ENCODE assay signal across 9 cellular contexts in genomic region chr22:37804502-37804885, GRCh38. TPM values are rescaled to one million over a fixed set of nuclear protein-coding genes. Genes with fewer than 3 reads are reported as not detected.
DNase-seq lines count a peak whose midpoint lies in the region; ATAC-seq and TF ChIP-seq lines count a peak whose summit lies in the region.
"Had no signal": no experiment of that assay in that cellular context is flagged by ENCODE, and none has a peak within 500 bp of the region (broad histone marks: within the 10 kb centered on the region; RNA-seq: fewer than 3 reads in every experiment).

No MANE protein-coding gene starts in this region.

- no peak for ATAC-seq in left cardiac atrium
- ATAC-seq in aorta (ENCODE audit: low FRiP score) = no peak
- no peak for ATAC-seq in GM18868 (IDR thresholded peaks at IDR 0.05; ENCODE audit: unreplicated experiment)

- no peaks in the 10 kb centered on the region for H3K36me3 Mint-ChIP-seq in brain

- intact Hi-C loops in left ventricle myocardium inferior (cut with micrococcal nuclease) (no loop called here), left cardiac atrium (cut with DNase I) (no loop called here), aorta (cut with DNase I) (no loop called here)

- H3K27ac Mint-ChIP-seq in brain = peak overlapping the region in 4 of 5 experiments; percentile 88 to 98 (median 92)

- peaks cover 59% of the 10 kb centered on the region for H3K4me1 Mint-ChIP-seq in brain

- 1 to 3% methylated on average over 18 to 21 of the region's 27 CpGs for WGBS in mesodermal cell (ENCODE audit: insufficient coverage in 2 of 2), 2 experiments
- WGBS in aorta, 2 donors = 1 to 3% methylated on average over 9 to 27 of the region's 27 CpGs

- peak overlapping the region; percentile 79 for H3K4me3 ChIP-seq in left ventricle myocardium inferior
- peak overlapping the region; percentile 65 for H3K4me3 ChIP-seq in mesodermal cell (ENCODE audit: extremely low read depth, insufficient read depth, low read length, poor library complexity, severe bottlenecking)
- peak overlapping the region; percentile 30 to 75 for H3K4me3 ChIP-seq in aorta (ENCODE audit: low read length in 2 of 2)

- peaks cover 0 to 8% (median 0%) of the 10 kb centered on the region in 5 experiments for H3K9me3 Mint-ChIP-seq in brain

- H3K9me3 ChIP-seq in left ventricle myocardium inferior (replicated peaks) (no peaks in the 10 kb centered on the region), mesodermal cell (ENCODE audit: control insufficient read depth, low read length) (no peaks in the 10 kb centered on the region), aorta (ENCODE audit: control insufficient read depth, low read length) (no peaks in the 10 kb centered on the region)

- H3K27ac ChIP-seq in left ventricle myocardium inferior (replicated peaks) (peak overlapping the region; percentile 93), mesodermal cell (ENCODE audit: low read depth, low read length, severe bottlenecking) (no peak overlapping the region), aorta (ENCODE audit: low read depth in 1 of 2, low read length in 2 of 2) (no peak overlapping the region)

- H3K4me1 ChIP-seq in left ventricle myocardium inferior (peaks cover 64% of the 10 kb centered on the region), mesodermal cell (ENCODE audit: control insufficient read depth, insufficient read depth, low read length, poor library complexity, severe bottlenecking) (peaks cover 31% of the 10 kb centered on the region), aorta (ENCODE audit: control insufficient read depth in 1 of 2, insufficient read depth in 2 of 2, low read length in 2 of 2) (peaks cover 0 to 4% of the 10 kb centered on the region in 2 donors)

- H3K4me3 Mint-ChIP-seq in brain = peak overlapping the region; percentile 85 to 91 (median 89)

- TF ChIP-seq CTCF in left ventricle myocardium inferior (IDR thresholded peaks at IDR 0.05; ENCODE audit: borderline replicate concordance) (no peak), brain (conservative IDR thresholded peaks at IDR 0.05) (no peak)

- no peaks in the 10 kb centered on the region for H3K27me3 ChIP-seq in left ventricle myocardium inferior (ENCODE audit: low read depth)
- H3K27me3 ChIP-seq in aorta (ENCODE audit: control insufficient read depth in 1 of 2, insufficient read depth in 2 of 2, low read length in 1 of 2) = no peaks in the 10 kb centered on the region

- H3K36me3 ChIP-seq in left ventricle myocardium inferior (no peaks in the 10 kb centered on the region), mesodermal cell (ENCODE audit: control insufficient read depth, insufficient read depth, low read length) (no peaks in the 10 kb centered on the region), aorta (ENCODE audit: control insufficient read depth in 1 of 2, insufficient read depth in 2 of 2, low read length in 1 of 2) (no peaks in the 10 kb centered on the region)

- no peak for DNase-seq in left ventricle myocardium inferior
- DNase-seq in left cardiac atrium = no peak
- no peak for DNase-seq in aorta
- DNase-seq in SKM-1 (lab: John Stamatoyannopoulos, UW; ENCODE audit: unreplicated experiment) = no peak
- DNase-seq in NCI-H345 (lab: John Stamatoyannopoulos, UW) = no peak

- peaks cover 55% of the 10 kb centered on the region for H3K27me3 Mint-ChIP-seq in brain

RNA-seq across cellular contexts. Expression of gene GCAT, which starts 3.2 kb away (rescaled TPM):
- total RNA-seq in left ventricle myocardium inferior (42.7 TPM), left cardiac atrium (10 to 100 TPM; 16.7 to 19.0 TPM), aorta (1 to 10 TPM; 4.4 to 5.8 TPM)
- polyA plus RNA-seq in brain (ENCODE audit: insufficient read depth, low read depth, low replicate concordance) (32.1 TPM), aorta (10 to 100 TPM in 1 of 2 donors, 1 to 10 TPM in 1; 6.9 to 21.4 TPM)
- polyA plus RNA-seq in mesodermal cell (2013, experiment 1 of 2) = 20.2 TPM
- polyA plus RNA-seq in mesodermal cell (2013, experiment 2 of 2) = 15.1 TPM

RNA-seq across cellular contexts. Expression of gene GALR3, which starts 18.7 kb away (rescaled TPM):
- not detected for total RNA-seq in left ventricle myocardium inferior
- total RNA-seq in left cardiac atrium = not detected
- polyA plus RNA-seq in brain (ENCODE audit: insufficient read depth, low read depth, low replicate concordance) = not detected
- polyA plus RNA-seq in mesodermal cell (2013, experiment 1 of 2) = not detected
- polyA plus RNA-seq in mesodermal cell (2013, experiment 2 of 2) = not detected
- total RNA-seq in aorta = not detected
- under 1 TPM in 1 of 2 donors, not detected in 1; 0.28 TPM for polyA plus RNA-seq in aorta
- total RNA-seq: pulmonary artery endothelial cell had no signal

RNA-seq across cellular contexts. Expression of gene ANKRD54, which starts 39.6 kb away (rescaled TPM):
- total RNA-seq in left ventricle myocardium inferior = 19.4 TPM
- 10 to 100 TPM in 1 of 2 donors, 1 to 10 TPM in 1; 9.9 to 12.8 TPM for total RNA-seq in left cardiac atrium
- polyA plus RNA-seq in brain (ENCODE audit: insufficient read depth, low read depth, low replicate concordance) = 35.2 TPM
- 17.8 TPM for polyA plus RNA-seq in mesodermal cell (2013, experiment 1 of 2)
- polyA plus RNA-seq in mesodermal cell (2013, experiment 2 of 2) = 18.1 TPM
- 10 to 100 TPM; 11.0 to 16.7 TPM for total RNA-seq in aorta
- polyA plus RNA-seq in aorta = 10 to 100 TPM; 12.4 to 17.3 TPM

RNA-seq across cellular contexts. Expression of gene EIF3L, which starts 44.7 kb away (rescaled TPM):
- total RNA-seq in left ventricle myocardium inferior (379 TPM), left cardiac atrium (100 to 1,000 TPM; 282 to 298 TPM), aorta (100 to 1,000 TPM; 276 to 356 TPM)
- polyA plus RNA-seq in brain (ENCODE audit: insufficient read depth, low read depth, low replicate concordance) (527 TPM), aorta (100 to 1,000 TPM; 307 to 366 TPM)
- 396 TPM for polyA plus RNA-seq in mesodermal cell (2013, experiment 1 of 2)
- polyA plus RNA-seq in mesodermal cell (2013, experiment 2 of 2) = 387 TPM
